27 cellular contexts compared by ENCODE assay signal in genomic region chr11:14376920-14377319, GRCh38. TPM values are rescaled to one million over a fixed set of nuclear protein-coding genes. Genes with fewer than 3 reads are reported as not detected.
DNase-seq lines count a peak whose midpoint lies in the region; ATAC-seq, FAIRE-seq and TF ChIP-seq lines count a peak whose summit lies in the region.
"Had no signal": no experiment of that assay in that cellular context is flagged by ENCODE, and none has a peak within 500 bp of the region (broad histone marks: within the 10 kb centered on the region; RNA-seq: fewer than 3 reads in every experiment).

No MANE protein-coding gene starts in this region.

- H3K27me3 Mint-ChIP-seq in activated T-helper 1 cell treated with anti-CD3 and anti-CD28 coated beads, Interleukin-12 subunit alpha, Interleukin-12 subunit beta, Interleukin-2, Interleukin-4 antibody, amounts not matched to agents 30 ng/mL and 10 ng/mL and 1 ng/mL, durations not matched to agents 14 hours and 24 hours and 36 hours (ENCODE audit: insufficient read depth) = peaks cover 20% of the 10 kb centered on the region
- H3K27me3 Mint-ChIP-seq: naive B cell had no signal

- H4K20me1 ChIP-seq in HepG2 (ENCODE audit: insufficient read depth, low read length) = no peaks in the 10 kb centered on the region

- peak overlapping the region; percentile 26 for H3K27ac Mint-ChIP-seq in activated T-helper 1 cell treated with anti-CD3 and anti-CD28 coated beads, Interleukin-12 subunit alpha, Interleukin-12 subunit beta, Interleukin-2, Interleukin-4 antibody, amounts not matched to agents 30 ng/mL and 10 ng/mL and 1 ng/mL, durations not matched to agents 14 hours and 24 hours and 36 hours
- H3K27ac Mint-ChIP-seq: activated naive CD4-positive, alpha-beta T cell treated with anti-CD3 and anti-CD28 coated beads, Interleukin-2, amount 50 U/mL, for 24 hours; H9; stimulated activated naive CD8-positive, alpha-beta T cell treated with anti-CD3 and anti-CD28 coated beads, Interleukin-15, amount 100 ng/mL, for 72 hours had no signal

- BruUV-seq in HepG2 (replicated peaks; lab: Mats Ljungman, UMichigan) = no TSS peak

- in situ Hi-C loops in HepG2 (cut with HindIII; ENCODE audit: extremely low pct_ligation_motif_present, low pct_unique_long_range_greater_than_20kb) = no loop called here

- H3K4me1 ChIP-seq in HepG2 (ENCODE audit: insufficient read depth, low read length) = peaks cover 24% of the 10 kb centered on the region
- peaks cover 0 to 48% (median 5%) of the 10 kb centered on the region in 4 donors for H3K4me1 ChIP-seq in right lobe of liver

- H3K9me3 ChIP-seq in HepG2 (ENCODE audit: low read length) = no peaks in the 10 kb centered on the region
- H3K9me3 ChIP-seq in right lobe of liver = no peaks in the 10 kb centered on the region
- H3K9me3 ChIP-seq: ascending aorta; BLaER1 treated with 17β-estradiol and CSF1 and Interleukin-3, amounts not matched to agents 10 nM and 100 nM; esophagus muscularis mucosa; tibial artery had no signal

- no peaks in the 10 kb centered on the region for H3K36me3 Mint-ChIP-seq in activated T-helper 1 cell treated with anti-CD3 and anti-CD28 coated beads, Interleukin-12 subunit alpha, Interleukin-12 subunit beta, Interleukin-2, Interleukin-4 antibody, amounts not matched to agents 30 ng/mL and 10 ng/mL and 1 ng/mL, durations not matched to agents 14 hours and 24 hours and 36 hours (ENCODE audit: low read depth)
- H3K36me3 Mint-ChIP-seq: naive B cell had no signal

- 20% methylated on average over 2 of the region's 2 CpGs for WGBS in HepG2 (ENCODE audit: low lambda C conversion rate)
- 79% methylated on average over 2 of the region's 2 CpGs for WGBS in right lobe of liver (ENCODE audit: insufficient coverage, low coverage, low lambda C conversion rate, missing lambda C conversion rate)

- H3K9me3 Mint-ChIP-seq in activated T-helper 1 cell treated with anti-CD3 and anti-CD28 coated beads, Interleukin-12 subunit alpha, Interleukin-12 subunit beta, Interleukin-2, Interleukin-4 antibody, amounts not matched to agents 30 ng/mL and 10 ng/mL and 1 ng/mL, durations not matched to agents 14 hours and 24 hours and 36 hours = no peaks in the 10 kb centered on the region
- H3K9me3 Mint-ChIP-seq: activated naive CD4-positive, alpha-beta T cell treated with anti-CD3 and anti-CD28 coated beads, Interleukin-2, amount 50 U/mL, for 24 hours; central memory CD8-positive, alpha-beta T cell; naive B cell; stimulated activated naive CD8-positive, alpha-beta T cell treated with anti-CD3 and anti-CD28 coated beads, Interleukin-15, amount 100 ng/mL, for 72 hours; T-helper 1 cell treated with Interleukin-12 subunit alpha and Interleukin-12 subunit beta and Interleukin-4 antibody, amounts not matched to agents 30 μg/mL and 1 μg/mL, for 36 hours had no signal

- H2AFZ ChIP-seq in HepG2 (ENCODE audit: low read length) = no peak overlapping the region

- H3K4me3 ChIP-seq in HepG2 (replicated peaks in 1 of 3; ENCODE audit: insufficient read depth in 1 of 3, low read depth in 2 of 3, low read length in 3 of 3) (no peak overlapping the region), right lobe of liver (no peak overlapping the region)
- H3K4me3 ChIP-seq: ascending aorta; BLaER1 treated with 17β-estradiol and CSF1 and Interleukin-3, amounts not matched to agents 10 nM and 100 nM; esophagus muscularis mucosa; tibial artery had no signal

- peaks cover 46% of the 10 kb centered on the region for H3K4me1 Mint-ChIP-seq in activated T-helper 1 cell treated with anti-CD3 and anti-CD28 coated beads, Interleukin-12 subunit alpha, Interleukin-12 subunit beta, Interleukin-2, Interleukin-4 antibody, amounts not matched to agents 30 ng/mL and 10 ng/mL and 1 ng/mL, durations not matched to agents 14 hours and 24 hours and 36 hours (ENCODE audit: low read depth)

- TF ChIP-seq CTCF in HepG2 (CRISPR knock-in tag; IDR thresholded peaks at IDR 0.05) = no peak
- no peak for TF ChIP-seq CTCF in right lobe of liver (IDR thresholded peaks at IDR 0.05)

- H3K36me3 ChIP-seq in HepG2 (replicated peaks in 1 of 2; ENCODE audit: control insufficient read depth in 1 of 2, insufficient read depth in 2 of 2, low read length in 2 of 2) (no peaks in the 10 kb centered on the region), right lobe of liver (no peaks in the 10 kb centered on the region)
- H3K36me3 ChIP-seq: ascending aorta; BLaER1 treated with 17β-estradiol and CSF1 and Interleukin-3, amounts not matched to agents 10 nM and 100 nM; esophagus muscularis mucosa; tibial artery had no signal

- H3K9ac ChIP-seq in HepG2 (ENCODE audit: insufficient read depth, low read depth, low read length) = no peak overlapping the region
- H3K9ac ChIP-seq: BLaER1 treated with 17β-estradiol and CSF1 and Interleukin-3, amounts not matched to agents 10 nM and 100 nM had no signal

- intact Hi-C loops in HepG2 (cut with micrococcal nuclease; ENCODE audit: unreplicated experiment) (no loop called here), right lobe of liver (cut with DNase I) (no loop called here)
- intact Hi-C loops in activated T-helper 1 cell treated with anti-CD3 and anti-CD28 coated beads, Interleukin-12 subunit alpha, Interleukin-12 subunit beta, Interleukin-2, Interleukin-4 antibody, amounts not matched to agents 30 ng/mL and 10 ng/mL and 1 ng/mL, durations not matched to agents 14 hours and 24 hours and 36 hours (cut with micrococcal nuclease) = loop anchor here (5.0 kb wide), 1 partner anchor 55 kb away; no protein-coding TSS in a partner anchor

- CTCF ChIA-PET in HepG2 (lab: Yijun Ruan, JAX; ENCODE audit: low intra/inter-chr PET ratio, low total read pairs) = no interaction called here

- no peak overlapping the region for H3K4me3 Mint-ChIP-seq in activated T-helper 1 cell treated with anti-CD3 and anti-CD28 coated beads, Interleukin-12 subunit alpha, Interleukin-12 subunit beta, Interleukin-2, Interleukin-4 antibody, amounts not matched to agents 30 ng/mL and 10 ng/mL and 1 ng/mL, durations not matched to agents 14 hours and 24 hours and 36 hours
- H3K4me3 Mint-ChIP-seq: activated naive CD4-positive, alpha-beta T cell treated with anti-CD3 and anti-CD28 coated beads, Interleukin-2, amount 50 U/mL, for 24 hours; central memory CD8-positive, alpha-beta T cell; H9; stimulated activated naive CD8-positive, alpha-beta T cell treated with anti-CD3 and anti-CD28 coated beads, Interleukin-15, amount 100 ng/mL, for 72 hours; T-helper 1 cell treated with Interleukin-12 subunit alpha and Interleukin-12 subunit beta and Interleukin-4 antibody, amounts not matched to agents 30 μg/mL and 1 μg/mL, for 36 hours had no signal

- no peak for TF ChIP-seq RAD21 in HepG2 (CRISPR knock-in tag; IDR thresholded peaks at IDR 0.05)

- no peak for ATAC-seq in HepG2
- ATAC-seq in right lobe of liver = no peak
- no peak for ATAC-seq in GM19035 (IDR thresholded peaks at IDR 0.05; ENCODE audit: unreplicated experiment)
- ATAC-seq in GM21576 (IDR thresholded peaks at IDR 0.05; ENCODE audit: unreplicated experiment) = no peak
- ATAC-seq: stimulated activated naive CD8-positive, alpha-beta T cell treated with anti-CD3 and anti-CD28 coated beads, Interleukin-15, amount 100 ng/mL, for 72 hours had no signal

- no peaks in the 10 kb centered on the region for H3K79me2 ChIP-seq in HepG2 (ENCODE audit: insufficient read depth, low read length)

- FAIRE-seq in HepG2 (lab: Jason Lieb, UNC) = no peak

- POLR2A ChIA-PET in HepG2 (lab: Yijun Ruan, JAX) = no interaction called here

- no peak overlapping the region for H3K27ac ChIP-seq in HepG2 (ENCODE audit: extremely low read length, insufficient read depth, low read length)
- no peak overlapping the region for H3K27ac ChIP-seq in right lobe of liver
- H3K27ac ChIP-seq: BLaER1 treated with 17β-estradiol and CSF1 and Interleukin-3, amounts not matched to agents 10 nM and 100 nM; esophagus muscularis mucosa; tibial artery had no signal

- no peak overlapping the region for H3K4me2 ChIP-seq in HepG2 (ENCODE audit: low read depth, low read length)
- H3K4me2 ChIP-seq: BLaER1 treated with 17β-estradiol and CSF1 and Interleukin-3, amounts not matched to agents 10 nM and 100 nM had no signal

- H3K27me3 ChIP-seq in HepG2 (ENCODE audit: control insufficient read depth in 1 of 2, insufficient read depth in 2 of 2, low read length in 2 of 2) (peaks cover 0 to 20% of the 10 kb centered on the region in 2 experiments; a peak in 3 of 5 replicates), right lobe of liver (no peaks in the 10 kb centered on the region)
- H3K27me3 ChIP-seq: ascending aorta, esophagus muscularis mucosa, tibial artery had no signal

- DNase-seq in HepG2 (ENCODE audit: low spot score) (no peak), right lobe of liver (no peak), iris pigment epithelial cell (ENCODE audit: low read depth) (peak; percentile 47), DMS114 treated with DMSO at 0.1 percent for 48 hours (lab: John Stamatoyannopoulos, UW; ENCODE audit: unreplicated experiment) (no peak), COLO829 (ENCODE audit: low spot score) (no peak)
- DNase-seq in activated T-helper 1 cell treated with anti-CD3 and anti-CD28 coated beads, Interleukin-12 subunit alpha, Interleukin-12 subunit beta, Interleukin-2, Interleukin-4 antibody, amounts not matched to agents 30 ng/mL and 10 ng/mL and 1 ng/mL, durations not matched to agents 14 hours and 24 hours and 36 hours (ENCODE audit: low spot score) = no peak
- DNase-seq: activated CD4-positive, alpha-beta T cell treated with anti-CD3 and anti-CD28 coated beads for 48 hours; Calu3; H9; Kasumi-1; mesendoderm; naive B cell; NCI-H1105 treated with DMSO at 0.1 percent for 48 hours; NCI-H2081; nucleus accumbens; OCI-M1; SIG-M5; stimulated activated naive CD8-positive, alpha-beta T cell treated with anti-CD3 and anti-CD28 coated beads, Interleukin-15, amount 100 ng/mL, for 72 hours; tibial artery had no signal

- TF ChIP-seq POLR2A in HepG2 (IDR thresholded peaks at IDR 0.05; ENCODE audit: insufficient read depth in 1 of 2, low read depth in 2 of 2, low read length in 2 of 2) (no peak), right lobe of liver (IDR thresholded peaks at IDR 0.05) (no peak)

- no peak for TF ChIP-seq EP300 in HepG2 (IDR thresholded peaks at IDR 0.05; ENCODE audit: low read depth in 2 of 2, low read length in 2 of 2)
- no peak for TF ChIP-seq EP300 in HepG2 (CRISPR knock-in tag; IDR thresholded peaks at IDR 0.05; ENCODE audit: borderline replicate concordance)

RNA-seq across cellular contexts. Expression of gene RRAS2, which starts 17.9 kb away (rescaled TPM):
- total RNA-seq in HepG2 (2016; rRNA removed; fragmentation: Illumina TruSeq; extraction: Trizol) = 44.1 and 62.9 TPM in 2 replicates
- 17.9 and 20.2 TPM in 2 replicates for total RNA-seq in HepG2 (2016; cell fraction: cytosol; rRNA removed; fragmentation: Illumina TruSeq; extraction: Trizol; ENCODE audit: low read depth)
- 44.0 and 58.1 TPM in 2 replicates for total RNA-seq in HepG2 (2016; cell fraction: insoluble cytoplasmic fraction; rRNA removed; fragmentation: Illumina TruSeq; extraction: Trizol)
- total RNA-seq in HepG2 (2016; cell fraction: membrane; rRNA removed; fragmentation: Illumina TruSeq; extraction: Trizol) = 46.2 and 47.5 TPM in 2 replicates
- 21.7 and 27.0 TPM in 2 replicates for total RNA-seq in HepG2 (2016; cell fraction: nucleus; rRNA removed; fragmentation: Illumina TruSeq; extraction: Trizol)
- 14.7 and 19.0 TPM in 2 replicates for polyA plus RNA-seq in HepG2 (2011; rRNA removed)
- polyA plus RNA-seq in HepG2 (2011; cell fraction: cytosol; rRNA removed) = 9.2 and 13.5 TPM in 2 replicates
- 4.5 and 5.4 TPM in 2 replicates for polyA plus RNA-seq in HepG2 (2011; cell fraction: nucleus; rRNA removed)
- polyA plus RNA-seq in HepG2 (2012) = 27.4 and 29.6 TPM in 2 replicates
- polyA plus RNA-seq in HepG2 (2016; cell fraction: cytosol; fragmentation: Illumina TruSeq; extraction: Trizol; ENCODE audit: low read depth) = 14.3 and 16.0 TPM in 2 replicates
- 57.4 and 61.1 TPM in 2 replicates for polyA plus RNA-seq in HepG2 (2016; cell fraction: insoluble cytoplasmic fraction; fragmentation: Illumina TruSeq; extraction: Trizol; ENCODE audit: low read depth)
- polyA plus RNA-seq in HepG2 (2016; cell fraction: membrane; fragmentation: Illumina TruSeq; extraction: Trizol; ENCODE audit: low read depth) = 32.5 and 36.1 TPM in 2 replicates
- polyA plus RNA-seq in HepG2 (2016; cell fraction: nucleus; fragmentation: Illumina TruSeq; extraction: Trizol; ENCODE audit: insufficient read depth, low read depth) = 23.4 and 25.5 TPM in 2 replicates
- polyA minus RNA-seq in HepG2 (2011; rRNA and poly(A)+ RNA removed; ENCODE audit: low replicate concordance) = 4.5 and 6.2 TPM in 2 replicates
- 24.5 and 25.1 TPM in 2 replicates for polyA minus RNA-seq in HepG2 (2011; cell fraction: cytosol; rRNA and poly(A)+ RNA removed)
- polyA minus RNA-seq in HepG2 (2011; cell fraction: nucleus; rRNA and poly(A)+ RNA removed) = 21.0 and 24.1 TPM in 2 replicates
- 10 to 100 TPM; 21.0 to 44.8 (median 31.1) TPM for total RNA-seq in right lobe of liver
- 82.4 and 84.1 TPM in 2 replicates for total RNA-seq in activated T-helper 1 cell treated with anti-CD3 and anti-CD28 coated beads, Interleukin-12 subunit alpha, Interleukin-12 subunit beta, Interleukin-2, Interleukin-4 antibody, amounts not matched to agents 30 ng/mL and 10 ng/mL and 1 ng/mL, durations not matched to agents 14 hours and 24 hours and 36 hours
